ENCODE assay signal across 7 cellular contexts in genomic region chr6:106520711-106521367, GRCh38.
DNase-seq lines count a peak whose midpoint lies in the region; ATAC-seq and TF ChIP-seq lines count a peak whose summit lies in the region.

No MANE protein-coding gene starts in this region.

- H2BK12ac ChIP-seq in trophoblast cell (ENCODE audit: low read length) = no peak overlapping the region

- no peaks in the 10 kb centered on the region for H3K27me3 Mint-ChIP-seq in stimulated activated memory B cell treated with anti-CD40 and anti-IgM and Interleukin-4, amounts not matched to agents 10 μg/mL and 1 μg/mL and 100 μg/mL, for 72 hours

- ATAC-seq in GM19468 (IDR thresholded peaks at IDR 0.05; ENCODE audit: extremely low read depth, unreplicated experiment) (peak; percentile 54), HG03521 (IDR thresholded peaks at IDR 0.05; ENCODE audit: unreplicated experiment) (peak; percentile 61), foreskin keratinocyte (no peak)
- peak; percentile 92 for ATAC-seq in stimulated activated memory B cell treated with anti-CD40 and anti-IgM and Interleukin-4, amounts not matched to agents 10 μg/mL and 1 μg/mL and 100 μg/mL, for 72 hours

- no CpG with 5 or more reads among the region's 14 CpGs for WGBS in trophoblast cell (ENCODE audit: extremely low coverage, insufficient coverage, insufficient read length)

- no peak overlapping the region for H3K4ac ChIP-seq in trophoblast cell (ENCODE audit: low read depth, low read length)

- no peaks in the 10 kb centered on the region for H3K79me1 ChIP-seq in trophoblast cell (ENCODE audit: low read length)

- no peak overlapping the region for H3K4me3 ChIP-seq in trophoblast cell (ENCODE audit: low read depth, low read length)

- no peak overlapping the region for H3K23ac ChIP-seq in trophoblast cell (ENCODE audit: low read length)

- no peaks in the 10 kb centered on the region for H3K36me3 ChIP-seq in trophoblast cell (ENCODE audit: control insufficient read depth in 1 of 2, insufficient read depth in 2 of 2, low read length in 2 of 2)

- no peak overlapping the region for H4K91ac ChIP-seq in trophoblast cell (ENCODE audit: low read depth, low read length)

- H3K4me1 ChIP-seq in foreskin keratinocyte (peaks cover 27% of the 10 kb centered on the region), trophoblast cell (ENCODE audit: control insufficient read depth in 1 of 2, insufficient read depth in 2 of 2, low read length in 2 of 2) (no peaks in the 10 kb centered on the region)

- H2AFZ ChIP-seq in trophoblast cell (ENCODE audit: insufficient read depth, low read length, poor library complexity) = no peak overlapping the region

- no peak overlapping the region for H4K12ac ChIP-seq in trophoblast cell (ENCODE audit: low read depth, low read length)

- no peak overlapping the region for H3K4me2 ChIP-seq in trophoblast cell (ENCODE audit: low read length)

- H3K9me3 ChIP-seq in trophoblast cell (ENCODE audit: insufficient read depth, low read depth, low read length) = no peaks in the 10 kb centered on the region

- DNase-seq in activated CD4-positive, alpha-beta T cell treated with anti-CD3 and anti-CD28 coated beads for 48 hours = peak; percentile 88
- DNase-seq in foreskin keratinocyte (no peak), trophoblast cell (no peak), NCI-H1930 (lab: John Stamatoyannopoulos, UW) (no peak)

- H3K9me3 Mint-ChIP-seq in stimulated activated memory B cell treated with anti-CD40 and anti-IgM and Interleukin-4, amounts not matched to agents 10 μg/mL and 1 μg/mL and 100 μg/mL, for 72 hours = no peaks in the 10 kb centered on the region

- H3K27me3 ChIP-seq in foreskin keratinocyte (no peaks in the 10 kb centered on the region), trophoblast cell (ENCODE audit: insufficient read depth, low read length) (no peaks in the 10 kb centered on the region)

- no peak overlapping the region for H2AK5ac ChIP-seq in trophoblast cell (ENCODE audit: low read length)

- no peak overlapping the region for H4K8ac ChIP-seq in trophoblast cell (ENCODE audit: low read depth, low read length)

- peak overlapping the region; percentile 92 for H3K4me3 Mint-ChIP-seq in stimulated activated memory B cell treated with anti-CD40 and anti-IgM and Interleukin-4, amounts not matched to agents 10 μg/mL and 1 μg/mL and 100 μg/mL, for 72 hours

- H3K27ac Mint-ChIP-seq in stimulated activated memory B cell treated with anti-CD40 and anti-IgM and Interleukin-4, amounts not matched to agents 10 μg/mL and 1 μg/mL and 100 μg/mL, for 72 hours = peak overlapping the region; percentile 96

- H3K36me3 Mint-ChIP-seq in stimulated activated memory B cell treated with anti-CD40 and anti-IgM and Interleukin-4, amounts not matched to agents 10 μg/mL and 1 μg/mL and 100 μg/mL, for 72 hours = no peaks in the 10 kb centered on the region

- H2BK5ac ChIP-seq in trophoblast cell (ENCODE audit: low read depth, low read length, poor library complexity) = no peak overlapping the region

- H3K9ac ChIP-seq in trophoblast cell (ENCODE audit: low read length) = no peak overlapping the region

- H3K27ac ChIP-seq in foreskin keratinocyte (peak overlapping the region; percentile 95), trophoblast cell (ENCODE audit: low read depth, low read length) (no peak overlapping the region)

- H3K14ac ChIP-seq in trophoblast cell (ENCODE audit: low read length) = no peak overlapping the region

- H3K18ac ChIP-seq in trophoblast cell (ENCODE audit: low read length) = no peak overlapping the region

- H2BK120ac ChIP-seq in trophoblast cell (ENCODE audit: insufficient read depth, low read length, poor library complexity) = no peak overlapping the region

- no peaks in the 10 kb centered on the region for H3K79me2 ChIP-seq in trophoblast cell (ENCODE audit: control insufficient read depth, insufficient read depth, low read length, poor library complexity)

- TF ChIP-seq CTCF in foreskin keratinocyte (conservative IDR thresholded peaks at IDR 0.05) = no peak

- H3K4me1 Mint-ChIP-seq in stimulated activated memory B cell treated with anti-CD40 and anti-IgM and Interleukin-4, amounts not matched to agents 10 μg/mL and 1 μg/mL and 100 μg/mL, for 72 hours = peaks cover 85% of the 10 kb centered on the region
